In genomic region chr6:126880926-126881325, GRCh38 we compare ENCODE assay signal across 15 cellular contexts.
"Had no signal": no experiment of that assay in that cellular context is flagged by ENCODE, and none has a peak within 500 bp of the region (broad histone marks: within the 10 kb centered on the region; RNA-seq: fewer than 3 reads in every experiment).

No MANE protein-coding gene starts in this region.

- H3K4me3 Mint-ChIP-seq: activated CD4-positive, alpha-beta memory T cell treated with anti-CD3 and anti-CD28 coated beads for 36 hours; activated naive CD8-positive, alpha-beta T cell had no signal

- DNase-seq: activated CD4-positive, alpha-beta memory T cell treated with anti-CD3 and anti-CD28 coated beads for 36 hours; activated CD4-positive, alpha-beta T cell treated with anti-CD3 and anti-CD28 coated beads for 1 hour; activated effector memory CD4-positive, alpha-beta T cell treated with anti-CD3 and anti-CD28 coated beads, Interleukin-2, amount 50 U/mL, for 16 hours; activated T-cell treated with anti-CD3 and anti-CD28 coated beads, Interleukin-2, amount 50 U/mL, for 48 hours; amniotic stem cell; body of pancreas; caudate nucleus; colonic mucosa; esophagus squamous epithelium; foreskin fibroblast; hypothalamus; right cardiac atrium; stimulated activated naive CD8-positive, alpha-beta T cell treated with anti-CD3 and anti-CD28 coated beads, Interleukin-15, Interleukin-2, amounts not matched to agents 100 U/mL and 50 U/mL, for 24 hours; transverse colon had no signal

- H3K9me3 Mint-ChIP-seq: activated CD4-positive, alpha-beta memory T cell treated with anti-CD3 and anti-CD28 coated beads for 36 hours had no signal

- H3K36me3 Mint-ChIP-seq: activated CD4-positive, alpha-beta memory T cell treated with anti-CD3 and anti-CD28 coated beads for 36 hours; activated naive CD8-positive, alpha-beta T cell had no signal

- H3K27ac Mint-ChIP-seq: activated CD4-positive, alpha-beta memory T cell treated with anti-CD3 and anti-CD28 coated beads for 36 hours; activated naive CD8-positive, alpha-beta T cell had no signal

- H3K27me3 Mint-ChIP-seq: activated CD4-positive, alpha-beta memory T cell treated with anti-CD3 and anti-CD28 coated beads for 36 hours had no signal
